In the genomic region with DNA sequence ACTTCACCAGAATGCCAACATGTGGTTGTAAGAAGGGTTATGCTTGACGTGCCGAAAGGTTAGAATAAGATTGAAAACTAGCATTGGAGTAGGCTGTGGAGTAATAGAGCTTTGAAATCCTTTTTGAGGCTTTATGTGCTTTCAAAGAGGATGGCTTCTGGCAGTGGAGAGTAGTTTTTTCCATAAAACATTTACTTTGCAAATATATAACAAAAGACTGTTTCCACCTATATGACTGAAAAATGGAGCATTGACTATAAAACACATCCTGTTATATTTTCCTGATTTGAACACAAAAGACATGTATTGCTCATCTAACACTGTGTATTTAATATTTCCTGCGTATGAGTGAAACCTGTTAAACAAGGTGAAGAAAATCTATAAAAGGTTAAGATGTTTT, we compare ENCODE assay signal across 27 cellular contexts. TPM values are rescaled to one million over a fixed set of nuclear protein-coding genes. Genes with fewer than 3 reads are reported as not detected.
DNase-seq lines count a peak whose midpoint lies in the region; ATAC-seq and TF ChIP-seq lines count a peak whose summit lies in the region.
"Had no signal": no experiment of that assay in that cellular context is flagged by ENCODE, and none has a peak within 500 bp of the region (broad histone marks: within the 10 kb centered on the region; RNA-seq: fewer than 3 reads in every experiment).

No MANE protein-coding gene starts in this region.

- H3K27ac ChIP-seq in GM23338 (ENCODE audit: low read depth) (0 out of 2 replicates have a peak overlapping the region, but pooled peaks have one; percentile 21), transverse colon (no peak overlapping the region)
- H3K27ac ChIP-seq: adrenal gland, body of pancreas, neutrophil, prostate gland, right lobe of liver, tibial nerve had no signal

- no peak for TF ChIP-seq POLR2A in transverse colon (IDR thresholded peaks at IDR 0.05)

- TF ChIP-seq CTCF in GM23338 (conservative IDR thresholded peaks at IDR 0.05; ENCODE audit: low read depth in 2 of 2), result no peak
- TF ChIP-seq CTCF in nephron progenitor cell (IDR thresholded peaks at IDR 0.05), result no peak
- no peak for TF ChIP-seq CTCF in transverse colon (IDR thresholded peaks at IDR 0.05)

- H3K36me3 Mint-ChIP-seq in activated CD8-positive, alpha-beta memory T cell treated with anti-CD3 and anti-CD28 coated beads, Interleukin-2, amount 10 ng/mL, durations not matched to agents 7 days and 5 days, result peaks cover 11% of the 10 kb centered on the region
- H3K36me3 Mint-ChIP-seq in GM23338 (ENCODE audit: low read depth) (no peaks in the 10 kb centered on the region), nephron progenitor cell (ENCODE audit: low read depth) (no peaks in the 10 kb centered on the region)
- peaks cover 5% of the 10 kb centered on the region for H3K36me3 Mint-ChIP-seq in activated naive CD8-positive, alpha-beta T cell

- in situ Hi-C loops in transverse colon (cut with MboI; ENCODE audit: low pct_ligation_motif_present in 1 of 4, low pct_unique_long_range_greater_than_20kb in 1 of 4, low sequenced_read_pairs in 3 of 4), result no loop called here

- H3K4me1 Mint-ChIP-seq in activated CD8-positive, alpha-beta memory T cell treated with anti-CD3 and anti-CD28 coated beads, Interleukin-2, amount 10 ng/mL, durations not matched to agents 7 days and 5 days, result peaks cover 34% of the 10 kb centered on the region
- H3K4me1 Mint-ChIP-seq in GM23338, result peaks cover 13% of the 10 kb centered on the region; the same call in 2 of the 3 replicates
- H3K4me1 Mint-ChIP-seq in activated naive CD8-positive, alpha-beta T cell (ENCODE audit: low read depth), result peaks cover 60% of the 10 kb centered on the region
- peaks cover 5% of the 10 kb centered on the region for H3K4me1 Mint-ChIP-seq in nephron progenitor cell
- H3K4me1 Mint-ChIP-seq: endodermal cell had no signal

- no peaks in the 10 kb centered on the region for H3K9me3 ChIP-seq in transverse colon
- H3K9me3 ChIP-seq: adrenal gland, body of pancreas, neutrophil, prostate gland, right lobe of liver, tibial nerve had no signal

- WGBS in transverse colon (ENCODE audit: low coverage in 1 of 2), 2 donors, result 84 to 85% methylated on average over 3 of the region's 3 CpGs

- H3K4me1 ChIP-seq in GM23338 (ENCODE audit: insufficient read depth) (no peaks in the 10 kb centered on the region; the same call in 1 of the 2 replicates), transverse colon (peaks cover 0 to 6% (median 2%) of the 10 kb centered on the region in 4 donors)
- H3K4me1 ChIP-seq: prostate gland had no signal

- intact Hi-C loops in transverse colon (cut with DNase I; ENCODE audit: low total_unique reads), result no loop called here

- H4K20me1 ChIP-seq in GM23338 (replicated peaks; ENCODE audit: insufficient read depth), result peaks cover 38% of the 10 kb centered on the region

- no peaks in the 10 kb centered on the region for H3K27me3 Mint-ChIP-seq in activated CD8-positive, alpha-beta memory T cell treated with anti-CD3 and anti-CD28 coated beads, Interleukin-2, amount 10 ng/mL, durations not matched to agents 7 days and 5 days
- H3K27me3 Mint-ChIP-seq in GM23338 (ENCODE audit: insufficient read depth, low read depth, poor library complexity) (no peaks in the 10 kb centered on the region), nephron progenitor cell (ENCODE audit: low read depth, poor library complexity) (no peaks in the 10 kb centered on the region)
- no peaks in the 10 kb centered on the region for H3K27me3 Mint-ChIP-seq in activated naive CD8-positive, alpha-beta T cell
- H3K27me3 Mint-ChIP-seq: B cell; central memory CD8-positive, alpha-beta T cell had no signal

- H3K27me3 ChIP-seq in GM23338 (ENCODE audit: insufficient read depth), result no peaks in the 10 kb centered on the region
- H3K27me3 ChIP-seq in transverse colon, result no peaks in the 10 kb centered on the region
- H3K27me3 ChIP-seq: adrenal gland, body of pancreas, neutrophil, right lobe of liver, tibial nerve had no signal

- peak; percentile 42 for ATAC-seq in activated CD8-positive, alpha-beta memory T cell treated with anti-CD3 and anti-CD28 coated beads, Interleukin-2, amount 10 ng/mL, durations not matched to agents 7 days and 5 days
- no peak for ATAC-seq in GM23338
- no peak for ATAC-seq in HG02763 (IDR thresholded peaks at IDR 0.05; ENCODE audit: unreplicated experiment)
- ATAC-seq: body of pancreas, esophagus mucosa, left ventricle myocardium superior had no signal

- no peak overlapping the region for H2AFZ ChIP-seq in GM23338

- TF ChIP-seq EP300 in transverse colon (IDR thresholded peaks at IDR 0.05; ENCODE audit: low read depth), result no peak

- H3K79me2 ChIP-seq in GM23338 (replicated peaks; ENCODE audit: insufficient read depth), result peaks cover 90% of the 10 kb centered on the region

- H3K4me2 ChIP-seq in GM23338, result no peak overlapping the region

- no peak overlapping the region for H3K4me3 ChIP-seq in GM23338
- H3K4me3 ChIP-seq in transverse colon, result no peak overlapping the region
- H3K4me3 ChIP-seq: adrenal gland, body of pancreas, prostate gland, right lobe of liver, tibial nerve had no signal

- H3K4me3 Mint-ChIP-seq in activated CD8-positive, alpha-beta memory T cell treated with anti-CD3 and anti-CD28 coated beads, Interleukin-2, amount 10 ng/mL, durations not matched to agents 7 days and 5 days, result no peak overlapping the region
- H3K4me3 Mint-ChIP-seq in GM23338 (no peak overlapping the region), nephron progenitor cell (no peak overlapping the region)
- H3K4me3 Mint-ChIP-seq in activated naive CD8-positive, alpha-beta T cell, result peak overlapping the region; percentile 1
- H3K4me3 Mint-ChIP-seq: B cell; central memory CD8-positive, alpha-beta T cell; endodermal cell had no signal

- no peaks in the 10 kb centered on the region for H3K9me2 ChIP-seq in GM23338 (ENCODE audit: insufficient read depth)

- no peaks in the 10 kb centered on the region for H3F3A ChIP-seq in GM23338 (replicated peaks; ENCODE audit: low read depth)

- no peak overlapping the region for H3K27ac Mint-ChIP-seq in activated CD8-positive, alpha-beta memory T cell treated with anti-CD3 and anti-CD28 coated beads, Interleukin-2, amount 10 ng/mL, durations not matched to agents 7 days and 5 days
- H3K27ac Mint-ChIP-seq in GM23338 (no peak overlapping the region), nephron progenitor cell (peak overlapping the region; percentile 7)
- peak overlapping the region; percentile 18 for H3K27ac Mint-ChIP-seq in activated naive CD8-positive, alpha-beta T cell
- H3K27ac Mint-ChIP-seq: B cell, endodermal cell had no signal

- no peaks in the 10 kb centered on the region for H3K36me3 ChIP-seq in GM23338 (ENCODE audit: insufficient read depth)
- no peaks in the 10 kb centered on the region for H3K36me3 ChIP-seq in transverse colon
- H3K36me3 ChIP-seq: adrenal gland, prostate gland, tibial nerve had no signal

- H3K9me3 Mint-ChIP-seq in activated CD8-positive, alpha-beta memory T cell treated with anti-CD3 and anti-CD28 coated beads, Interleukin-2, amount 10 ng/mL, durations not matched to agents 7 days and 5 days (ENCODE audit: low read depth), result no peaks in the 10 kb centered on the region
- H3K9me3 Mint-ChIP-seq in GM23338 (no peaks in the 10 kb centered on the region), nephron progenitor cell (no peaks in the 10 kb centered on the region)
- H3K9me3 Mint-ChIP-seq in activated naive CD8-positive, alpha-beta T cell (ENCODE audit: low read depth), result no peaks in the 10 kb centered on the region
- H3K9me3 Mint-ChIP-seq: central memory CD8-positive, alpha-beta T cell; endodermal cell had no signal

- CTCF ChIA-PET in activated CD8-positive, alpha-beta memory T cell treated with anti-CD3 and anti-CD28 coated beads, Interleukin-2, amount 10 ng/mL, durations not matched to agents 7 days and 5 days (lab: Charles Lee), result interaction anchor here (0.7 kb wide), 1 partner anchor 34 kb away, joined by 3 read pairs; no protein-coding TSS in a partner anchor

- DNase-seq in activated CD8-positive, alpha-beta memory T cell treated with anti-CD3 and anti-CD28 coated beads, Interleukin-2, amount 10 ng/mL, durations not matched to agents 7 days and 5 days, result no peak
- DNase-seq in activated CD8-positive, alpha-beta memory T cell treated with anti-CD3 and anti-CD28 coated beads, Interleukin-2, amount 50 U/mL, for 4 hours, result no peak
- no peak for DNase-seq in GM23338 (ENCODE audit: low spot score)
- DNase-seq in nephron progenitor cell, result no peak
- no peak for DNase-seq in transverse colon
- no peak for DNase-seq in NCI-H2196 treated with DMSO at 0.1 percent for 48 hours (lab: John Stamatoyannopoulos, UW; ENCODE audit: unreplicated experiment)
- DNase-seq: activated CD4-positive, CD25-positive, alpha-beta regulatory T cell; adrenal gland; body of pancreas; EL; endodermal cell; left ventricle myocardium superior; NCI-H146; NCI-H345; NCI-H82; right lobe of liver; SIG-M5; stimulated activated CD8-positive, alpha-beta memory T cell treated with anti-CD3 and anti-CD28 coated beads, Interleukin-4, amount 100 ng/mL, for 48 hours; SW 1271 had no signal

TF ChIP-seq in GM23338, 12 proteins besides CTCF, POLR2A, EP300 and RAD21 (continues in another document):
- TF ChIP-seq NANOG (IDR thresholded peaks at IDR 0.05; ENCODE audit: borderline replicate concordance) (no peak), EZH2 (IDR thresholded peaks at IDR 0.05; ENCODE audit: low read depth, unreplicated experiment) (no peak)

RNA-seq across cellular contexts. Expression of gene ZFAND3, which starts 38.8 kb away (rescaled TPM):
- 10 to 100 TPM; 30.9 to 34.4 TPM for total RNA-seq in activated CD8-positive, alpha-beta memory T cell treated with anti-CD3 and anti-CD28 coated beads, Interleukin-2, amount 10 ng/mL, durations not matched to agents 7 days and 5 days
- total RNA-seq in GM23338 (2014; rRNA removed; shearing (Covaris generic)), result 28.2 and 31.8 TPM in 2 replicates
- polyA plus RNA-seq in GM23338 (2016; fragmentation: Nextera tagmentation; extraction: Ambion mirVana), result 14.2 and 16.9 TPM in 2 replicates
- total RNA-seq in transverse colon, result 10 to 100 TPM; 20.5 to 83.4 (median 36.5) TPM

Comparison
In these comparisons a context has a peak if more than half of its experiments do, and no peak if none do; other contexts are left out.
1. H3K27ac Mint-ChIP-seq: peak in activated naive CD8-positive, alpha-beta T cell (single experiment) and nephron progenitor cell (single experiment); none in activated CD8-positive, alpha-beta memory T cell treated with anti-CD3 and anti-CD28 coated beads, Interleukin-2, amount 10 ng/mL, durations not matched to agents 7 days and 5 days (single experiment) and GM23338 (single experiment).